23 cellular contexts compared by ENCODE assay signal in the genomic region with DNA sequence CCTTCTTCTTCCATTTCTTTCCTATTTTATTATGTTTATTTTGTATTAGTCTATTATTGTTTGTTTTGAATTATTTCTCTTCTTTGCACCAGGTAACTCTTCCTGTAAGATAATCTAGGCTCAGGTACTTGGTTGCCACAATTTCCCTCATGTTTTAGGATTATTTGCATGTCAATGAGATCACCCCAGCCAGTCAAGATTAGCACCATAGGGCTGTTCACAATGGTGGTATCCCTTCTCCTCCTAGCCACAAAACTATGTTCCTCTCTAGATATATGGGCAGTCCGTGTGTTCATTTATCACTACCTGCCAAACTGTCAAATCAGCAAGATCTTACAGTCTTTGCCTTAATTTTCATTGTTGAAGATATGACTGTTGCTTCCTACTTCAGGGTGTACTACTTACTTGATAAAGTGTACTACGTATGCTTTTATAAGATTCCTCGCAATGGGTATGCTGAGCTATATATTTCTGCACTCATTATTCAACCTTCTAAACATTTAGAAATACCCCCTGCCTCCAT.
"Had no signal": no experiment of that assay in that cellular context is flagged by ENCODE, and none has a peak within 500 bp of the region (broad histone marks: within the 10 kb centered on the region; RNA-seq: fewer than 3 reads in every experiment).

No MANE protein-coding gene starts in this region.

- H3K36me3 ChIP-seq: ascending aorta, WERI-Rb-1 had no signal

- H3K4me1 Mint-ChIP-seq: activated naive CD4-positive, alpha-beta T cell treated with anti-CD3 and anti-CD28 coated beads, Interleukin-2, amount 50 U/mL, for 24 hours; T-cell had no signal

- H3K27me3 ChIP-seq: ascending aorta, body of pancreas had no signal

- H3K4me3 ChIP-seq: ascending aorta, body of pancreas had no signal

- DNase-seq: activated CD4-positive, alpha-beta T cell treated with anti-CD3 and anti-CD28 coated beads for 4 hours; activated CD8-positive, alpha-beta memory T cell treated with anti-CD3 and anti-CD28 coated beads, Interleukin-2, amount 50 U/mL, for 4 hours; activated CD8-positive, alpha-beta T cell treated with anti-CD3 and anti-CD28 coated beads for 36 hours; activated gamma-delta T cell treated with Interleukin-2 at 50 U/mL for 16 hours; activated T-cell treated with anti-CD3 and anti-CD28 coated beads, Interleukin-2, amount 50 U/mL, for 72 hours; body of pancreas; central memory CD4-positive, alpha-beta T cell; Karpas-422; MM.1S; NCI-H1105; NCI-H1436; NCI-H187; NCI-H2081; NCI-H446; NCI-H524; SIG-M5; T-cell; WERI-Rb-1 had no signal

- H3K9me3 ChIP-seq: ascending aorta, body of pancreas had no signal

- ATAC-seq: activated CD4-positive, CD25-positive, alpha-beta regulatory T cell treated with anti-CD3 and anti-CD28 coated beads, Interleukin-2, amount 50 U/mL, for 24 hours; activated CD8-positive, alpha-beta T cell treated with anti-CD3 and anti-CD28 coated beads for 36 hours; activated T-cell treated with anti-CD3 and anti-CD28 coated beads, Interleukin-2, amount 50 U/mL, for 72 hours; body of pancreas; T-cell had no signal

- H3K4me3 Mint-ChIP-seq: activated CD8-positive, alpha-beta T cell treated with anti-CD3 and anti-CD28 coated beads for 36 hours; activated naive CD4-positive, alpha-beta T cell treated with anti-CD3 and anti-CD28 coated beads, Interleukin-2, amount 50 U/mL, for 24 hours; activated T-cell treated with anti-CD3 and anti-CD28 coated beads, Interleukin-2, amount 50 U/mL, for 72 hours; T-cell had no signal

- H3K27me3 Mint-ChIP-seq: activated CD8-positive, alpha-beta T cell treated with anti-CD3 and anti-CD28 coated beads for 36 hours; activated naive CD4-positive, alpha-beta T cell treated with anti-CD3 and anti-CD28 coated beads, Interleukin-2, amount 50 U/mL, for 24 hours; T-cell had no signal

- H3K4me1 ChIP-seq: ascending aorta, body of pancreas had no signal

- FAIRE-seq: bronchial epithelial cell had no signal

- H3K27ac Mint-ChIP-seq: activated CD8-positive, alpha-beta T cell treated with anti-CD3 and anti-CD28 coated beads for 36 hours; activated naive CD4-positive, alpha-beta T cell treated with anti-CD3 and anti-CD28 coated beads, Interleukin-2, amount 50 U/mL, for 24 hours; activated T-cell treated with anti-CD3 and anti-CD28 coated beads, Interleukin-2, amount 50 U/mL, for 72 hours; activated T-helper 2 cell treated with anti-CD3 and anti-CD28 coated beads, Interferon-gamma antibody, Interleukin-2, Interleukin-4, amounts not matched to agents 10 μg/mL and 5 μg/mL and 100 μg/mL, durations not matched to agents 14 hours and 24 hours and 36 hours; T-cell had no signal

- H3K27ac ChIP-seq: ascending aorta, body of pancreas, WERI-Rb-1 had no signal

- H3K36me3 Mint-ChIP-seq: activated naive CD4-positive, alpha-beta T cell treated with anti-CD3 and anti-CD28 coated beads, Interleukin-2, amount 50 U/mL, for 24 hours; T-cell had no signal
